ENCODE assay signal across 8 cellular contexts in genomic region chr2:101001713-101002561, GRCh38. TPM values are rescaled to one million over a fixed set of nuclear protein-coding genes. Genes with fewer than 3 reads are reported as not detected.
A peak's percentile ranks its signal among the peaks of the same experiment; 100 is the strongest.
DNase-seq lines count a peak whose midpoint lies in the region; ATAC-seq, FAIRE-seq and TF ChIP-seq lines count a peak whose summit lies in the region.

TSS of gene RPL31 (plus strand) at chr2:101002289. CDS start at chr2:101002702, 413 bp downstream.

- intact Hi-C loops in natural killer cell (cut with micrococcal nuclease), result loop anchor here (1.0 to 5.0 kb wide), 4 partner anchors 251 to 585 kb away; partner anchors contain the start of genes CHST10 and CNOT11

- H2AFZ ChIP-seq in Loucy (ENCODE audit: low read length), result peak within 1 kb of the TSS; percentile 77

- H3K79me2 ChIP-seq in Loucy (ENCODE audit: insufficient read depth, low read length), result peaks cover 45% of the 10 kb centered on the region

- H3K4me1 ChIP-seq in Loucy (ENCODE audit: insufficient read depth, low read length, poor library complexity, severe bottlenecking), result peaks cover 12% of the 10 kb centered on the region

- DNase-seq in EL (peak; percentile 97), H54 (ENCODE audit: insufficient read length, low spot score) (peak; percentile 95), fibroblast of peridontal ligament (ENCODE audit: extremely low read depth) (peak; percentile 96), natural killer cell (peak; percentile 92)
- DNase-seq in activated T-helper 9 cell treated with anti-CD3 and anti-CD28 coated beads, Interleukin-2, amount 50 U/mL, for 16 hours (ENCODE audit: low read depth), result peak; percentile 94
- peak; percentile 96 for DNase-seq in stimulated activated naive CD4-positive, alpha-beta T cell treated with Interleukin-2 at 50 U/mL for 16 hours (lab: John Stamatoyannopoulos, UW)

- peak; percentile 15 for FAIRE-seq in H54 (lab: Jason Lieb, UNC)

- H3K36me3 Mint-ChIP-seq in natural killer cell, result peaks cover 32% of the 10 kb centered on the region

- peaks cover 25% of the 10 kb centered on the region for H4K20me1 ChIP-seq in Loucy (ENCODE audit: insufficient read depth, low read length, poor library complexity, severe bottlenecking)

- H3K9ac ChIP-seq in Loucy (ENCODE audit: low read depth, low read length, poor library complexity, severe bottlenecking), result peak within 1 kb of the TSS; percentile 90

- peaks cover 34 to 42% of the 10 kb centered on the region in 2 donors for H3K4me1 Mint-ChIP-seq in natural killer cell

- peak within 1 kb of the TSS; percentile 90 for H3K4me3 Mint-ChIP-seq in natural killer cell

- peak within 1 kb of the TSS; percentile 84 for H3K4me3 ChIP-seq in Loucy (ENCODE audit: low read length, poor library complexity, severe bottlenecking)

- no peaks in the 10 kb centered on the region for H3F3A ChIP-seq in Loucy (ENCODE audit: low read depth)

- TF ChIP-seq CTCF in Loucy (conservative IDR thresholded peaks at IDR 0.05; ENCODE audit: low read length) (no peak), natural killer cell (IDR thresholded peaks at IDR 0.05) (no peak)

- H3K27me3 Mint-ChIP-seq in natural killer cell (ENCODE audit: low read depth in 2 of 2), result peaks cover 3 to 9% of the 10 kb centered on the region in 2 donors

- no peaks in the 10 kb centered on the region for H3K9me3 ChIP-seq in Loucy (ENCODE audit: insufficient read depth, low read depth, low read length)

- TF ChIP-seq POLR2A in H54 (IDR thresholded peaks at IDR 0.05; ENCODE audit: low read depth, low read length), result peak; percentile 90
- peak; percentile 98 for TF ChIP-seq POLR2A in Raji (IDR thresholded peaks at IDR 0.05; ENCODE audit: insufficient read depth, low read depth, low read length)

- peak within 1 kb of the TSS; percentile 91 to 93 for H3K27ac Mint-ChIP-seq in natural killer cell

- H3K9me2 ChIP-seq in Loucy (replicated peaks; ENCODE audit: low read depth, low read length), result no peaks in the 10 kb centered on the region

- peak; percentile 96 to 98 (median 97) for ATAC-seq in natural killer cell

- H3K27me3 ChIP-seq in Loucy (ENCODE audit: insufficient read depth, low read length, poor library complexity, severe bottlenecking), result peaks cover 53% of the 10 kb centered on the region

- peaks cover 31% of the 10 kb centered on the region; the same call in 1 of the 2 replicates for H3K36me3 ChIP-seq in Loucy (ENCODE audit: insufficient read depth, low read length)

- peak within 1 kb of the TSS; percentile 82 for H3K4me2 ChIP-seq in Loucy (ENCODE audit: low read depth, low read length, poor library complexity, severe bottlenecking)

- no peaks in the 10 kb centered on the region for H3K9me3 Mint-ChIP-seq in natural killer cell

RNA-seq across cellular contexts. Expression of gene RPL31, which starts in this region (rescaled TPM):
- total RNA-seq in natural killer cell, result 100 to 1,000 TPM; 797 to 996 (median 940) TPM

Comparison
In these comparisons a context has a peak if more than half of its experiments do, and no peak if none do; other contexts are left out.
1. Peak in every context shown above with its lines: DNase-seq, ATAC-seq and H3K4me3 ChIP-seq.